ENCODE assay signal across 30 cellular contexts in the genomic region with DNA sequence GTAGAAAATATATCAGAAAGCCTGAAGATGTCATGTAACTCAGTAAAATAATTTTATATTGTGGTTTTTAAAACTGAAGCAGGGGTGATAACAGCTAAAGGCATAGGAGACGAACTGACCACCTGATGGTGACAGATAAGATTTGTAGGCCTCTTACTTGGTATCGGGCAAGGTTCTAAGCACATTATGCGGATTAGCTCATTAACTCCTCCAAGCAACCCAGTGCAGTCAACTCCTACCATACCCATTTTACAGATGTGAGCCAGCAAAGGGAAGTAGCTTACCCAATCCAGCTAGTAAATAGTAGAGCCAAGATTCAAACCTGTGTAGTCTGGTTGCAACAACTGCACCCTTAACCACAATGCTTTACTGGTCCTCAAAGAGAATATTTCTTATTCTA.
"Had no signal": no experiment of that assay in that cellular context is flagged by ENCODE, and none has a peak within 500 bp of the region (broad histone marks: within the 10 kb centered on the region; RNA-seq: fewer than 3 reads in every experiment).

No MANE protein-coding gene starts in this region.

- H3K9me3 Mint-ChIP-seq: immature natural killer cell; mesothelial cell of epicardium; naive B cell; natural killer cell treated with Interleukin-12 subunit alpha and Interleukin-12 subunit beta and Interleukin-15 and Interleukin-18, amount 100 ng/mL, for 72 hours; neural crest cell; stimulated activated effector memory CD8-positive, alpha-beta T cell treated with anti-CD3 and anti-CD28 coated beads, Interleukin-12 subunit alpha, Interleukin-12 subunit beta, amount 100 ng/mL, for 72 hours; stimulated activated naive CD8-positive, alpha-beta T cell treated with anti-CD3 and anti-CD28 coated beads, Interleukin-15, Interleukin-2, amounts not matched to agents 100 ng/mL and 50 ng/mL, for 24 hours had no signal

- H3K27ac ChIP-seq: left lung, lower lobe of right lung, pancreas, prostate gland, sigmoid colon, spleen, suprapubic skin, thoracic aorta, tibial artery, upper lobe of right lung had no signal

- H3K27me3 Mint-ChIP-seq: naive B cell; natural killer cell treated with Interleukin-12 subunit alpha and Interleukin-12 subunit beta and Interleukin-15 and Interleukin-18, amount 100 ng/mL, for 72 hours; stimulated activated naive CD8-positive, alpha-beta T cell treated with anti-CD3 and anti-CD28 coated beads, Interleukin-15, Interleukin-2, amounts not matched to agents 100 ng/mL and 50 ng/mL, for 24 hours had no signal

- H3K9me3 ChIP-seq: left lung, lower lobe of right lung, pancreas, prostate gland, sigmoid colon, spleen, suprapubic skin, thoracic aorta, tibial artery, upper lobe of right lung had no signal

- H3K4me3 ChIP-seq: left lung, lower lobe of right lung, pancreas, prostate gland, sigmoid colon, spleen, suprapubic skin, thoracic aorta, tibial artery, upper lobe of right lung had no signal

- H3K36me3 Mint-ChIP-seq: naive B cell; natural killer cell treated with Interleukin-12 subunit alpha and Interleukin-12 subunit beta and Interleukin-15 and Interleukin-18, amount 100 ng/mL, for 72 hours; stimulated activated effector memory CD8-positive, alpha-beta T cell treated with anti-CD3 and anti-CD28 coated beads, Interleukin-12 subunit alpha, Interleukin-12 subunit beta, amount 100 ng/mL, for 72 hours had no signal

- H3K27me3 ChIP-seq: left lung, pancreas, sigmoid colon, spleen, suprapubic skin, tibial artery, upper lobe of right lung had no signal

- H3K4me1 Mint-ChIP-seq: mesothelial cell of epicardium; naive B cell; neural crest cell; stimulated activated effector memory CD8-positive, alpha-beta T cell treated with anti-CD3 and anti-CD28 coated beads, Interleukin-12 subunit alpha, Interleukin-12 subunit beta, amount 100 ng/mL, for 72 hours had no signal

- ATAC-seq: left colon; left lung; lower lobe of right lung; natural killer cell treated with Interleukin-12 subunit alpha and Interleukin-12 subunit beta and Interleukin-15 and Interleukin-18, amount 100 ng/mL, for 72 hours; pancreas; right cardiac atrium; stimulated activated effector memory CD8-positive, alpha-beta T cell treated with anti-CD3 and anti-CD28 coated beads, Interleukin-12 subunit alpha, Interleukin-12 subunit beta, amount 100 ng/mL, for 72 hours; upper lobe of right lung had no signal

- H3K27ac Mint-ChIP-seq: immature natural killer cell; mesothelial cell of epicardium; stimulated activated effector memory CD8-positive, alpha-beta T cell treated with anti-CD3 and anti-CD28 coated beads, Interleukin-12 subunit alpha, Interleukin-12 subunit beta, amount 100 ng/mL, for 72 hours; stimulated activated naive CD8-positive, alpha-beta T cell treated with anti-CD3 and anti-CD28 coated beads, Interleukin-15, Interleukin-2, amounts not matched to agents 100 ng/mL and 50 ng/mL, for 24 hours had no signal

- H3K4me3 Mint-ChIP-seq: immature natural killer cell; mesothelial cell of epicardium; naive B cell; natural killer cell treated with Interleukin-12 subunit alpha and Interleukin-12 subunit beta and Interleukin-15 and Interleukin-18, amount 100 ng/mL, for 72 hours; neural crest cell; stimulated activated effector memory CD8-positive, alpha-beta T cell treated with anti-CD3 and anti-CD28 coated beads, Interleukin-12 subunit alpha, Interleukin-12 subunit beta, amount 100 ng/mL, for 72 hours; stimulated activated naive CD8-positive, alpha-beta T cell treated with anti-CD3 and anti-CD28 coated beads, Interleukin-15, Interleukin-2, amounts not matched to agents 100 ng/mL and 50 ng/mL, for 24 hours had no signal

- H3K36me3 ChIP-seq: pancreas, prostate gland, thoracic aorta had no signal

- DNase-seq: hypothalamus; immature natural killer cell; kidney; left colon; left lung; lower lobe of right lung; mammary epithelial cell; mesenchymal stem cell; naive B cell; nucleus accumbens; pancreas; posterior cingulate gyrus; retina; right cardiac atrium; sigmoid colon; small intestine; spleen; stimulated activated CD4-positive, alpha-beta T cell treated with anti-CD3 and anti-CD28 coated beads, Interleukin-4, amount 100 ng/mL, for 24 hours; stimulated activated naive CD4-positive, alpha-beta T cell; tibial artery; trophoblast cell; upper lobe of right lung had no signal

- H3K4me1 ChIP-seq: left lung, lower lobe of right lung, prostate gland, spleen, suprapubic skin, upper lobe of right lung had no signal
